8 cellular contexts compared by ENCODE assay signal in the genomic region with DNA sequence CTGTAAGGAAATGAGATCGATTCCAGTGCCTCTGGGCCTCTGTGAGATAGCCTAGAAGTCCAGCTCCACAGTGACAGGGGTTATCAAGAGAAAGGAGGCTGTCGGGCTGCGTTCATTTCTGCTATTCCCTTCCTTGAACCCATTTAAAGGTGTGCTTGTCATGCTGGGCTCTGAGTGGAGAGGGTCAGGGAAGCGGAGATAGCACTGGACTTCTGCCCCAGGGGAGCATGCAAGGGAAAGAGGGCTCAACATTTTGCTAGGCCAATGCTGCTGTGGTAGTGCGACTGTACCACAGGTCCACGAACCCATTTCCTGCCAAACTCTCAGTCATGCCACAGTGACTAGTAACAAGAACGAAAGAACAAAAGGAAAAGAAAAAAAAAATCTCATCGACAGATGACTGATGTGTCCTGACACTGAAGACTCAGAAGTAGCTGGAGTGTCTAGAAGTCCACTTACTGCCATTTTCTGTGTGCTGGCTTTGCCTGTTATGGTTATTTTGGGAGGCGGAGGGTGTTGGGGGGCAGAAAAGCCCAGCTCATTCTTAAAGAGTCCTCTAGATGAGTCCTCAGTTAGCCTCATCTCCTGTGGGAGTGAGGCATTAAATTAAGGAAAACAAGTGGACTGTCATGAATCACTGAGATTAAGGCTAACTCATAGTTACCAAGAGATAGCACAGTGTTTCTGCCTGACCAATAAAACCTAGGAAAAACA. TPM values are rescaled to one million over a fixed set of nuclear protein-coding genes. Genes with fewer than 3 reads are reported as not detected.
DNase-seq lines count a peak whose midpoint lies in the region; ATAC-seq and TF ChIP-seq lines count a peak whose summit lies in the region.

No MANE protein-coding gene starts in this region.

- TF ChIP-seq CTCF in cardiac muscle cell (IDR thresholded peaks at IDR 0.05; ENCODE audit: low read depth, low read length): no peak
- no peak for TF ChIP-seq CTCF in PC-3 (conservative IDR thresholded peaks at IDR 0.05; ENCODE audit: low read depth, low read length)
- no peak for TF ChIP-seq CTCF in progenitor cell of endocrine pancreas (IDR thresholded peaks at IDR 0.05; ENCODE audit: unreplicated experiment)

- no peaks in the 10 kb centered on the region for H3F3A ChIP-seq in PC-3 (ENCODE audit: low read length, unreplicated experiment)

- H3K36me3 ChIP-seq in cardiac muscle cell: no peaks in the 10 kb centered on the region
- H3K36me3 ChIP-seq in PC-3 (ENCODE audit: low read depth, low read length): 0 out of 2 replicates have a peak, but pooled peaks cover 2% of the 10 kb centered on the region

- H3K9me3 ChIP-seq in cardiac muscle cell (ENCODE audit: low read depth) (no peaks in the 10 kb centered on the region), PC-3 (ENCODE audit: low read length) (no peaks in the 10 kb centered on the region)

- CTCF ChIA-PET in PC-3 (lab: Charles Lee): no interaction called here

- DNase-seq in cardiac muscle cell (ENCODE audit: low read depth in 1 of 2, low spot score in 1 of 2) (peak in 1 of 2 donors; percentile 51), Right ventricle myocardium superior (no peak), PC-3 (peak; percentile 22), caudate nucleus (lab: John Stamatoyannopoulos, UW) (no peak), progenitor cell of endocrine pancreas (ENCODE audit: low spot score, unreplicated experiment) (no peak), DMS114 treated with DMSO at 0.1 percent for 48 hours (lab: John Stamatoyannopoulos, UW; ENCODE audit: unreplicated experiment) (no peak), NCI-H2227 treated with DMSO at 0.1 percent for 48 hours (lab: John Stamatoyannopoulos, UW) (no peak), medulla oblongata (ENCODE audit: extremely low spot score) (no peak)

- peaks cover 79% of the 10 kb centered on the region for H3K79me2 ChIP-seq in PC-3 (ENCODE audit: low read length)

- H3K9me2 ChIP-seq in PC-3 (replicated peaks; ENCODE audit: low read length): no peaks in the 10 kb centered on the region

- H3K27ac Mint-ChIP-seq in progenitor cell of endocrine pancreas: peak overlapping the region; percentile 7

- peaks cover 60% of the 10 kb centered on the region for H3K4me1 ChIP-seq in cardiac muscle cell (ENCODE audit: low read depth)
- peaks cover 30% of the 10 kb centered on the region for H3K4me1 ChIP-seq in PC-3 (ENCODE audit: insufficient read depth, low read length)

- H3K27me3 ChIP-seq in cardiac muscle cell (no peaks in the 10 kb centered on the region), PC-3 (ENCODE audit: low read length) (no peaks in the 10 kb centered on the region)

- ATAC-seq in Right ventricle myocardium superior (ENCODE audit: poor library complexity) (no peak), PC-3 (peak; percentile 54)

- no peak overlapping the region for H3K4me3 ChIP-seq in cardiac muscle cell
- H3K4me3 ChIP-seq in PC-3 (ENCODE audit: low read length): no peak overlapping the region

- POLR2A ChIA-PET in PC-3 (lab: Charles Lee; ENCODE audit: unreplicated experiment): no interaction called here

- H3K27ac ChIP-seq in cardiac muscle cell (peak overlapping the region; percentile 41), PC-3 (ENCODE audit: low read length) (no peak overlapping the region), caudate nucleus (ENCODE audit: low read depth, low read length) (peak overlapping the region; percentile 11)

- peaks cover 6% of the 10 kb centered on the region; the same call in 1 of the 2 replicates for H4K20me1 ChIP-seq in PC-3 (ENCODE audit: low read length)

- H3K9ac ChIP-seq in PC-3 (ENCODE audit: low read length): no peak overlapping the region

- no TSS peak for BruUV-seq in PC-3 (replicated peaks; lab: Mats Ljungman, UMichigan)

- peaks cover 1% of the 10 kb centered on the region for H3K36me3 Mint-ChIP-seq in progenitor cell of endocrine pancreas (ENCODE audit: insufficient read depth)

- intact Hi-C loops in Right ventricle myocardium superior (cut with DNase I) (no loop called here), PC-3 (cut with micrococcal nuclease) (no loop called here)

- H3K9me3 Mint-ChIP-seq in progenitor cell of endocrine pancreas (ENCODE audit: low read depth): peaks cover 3% of the 10 kb centered on the region

- peaks cover 46% of the 10 kb centered on the region for H3K4me1 Mint-ChIP-seq in progenitor cell of endocrine pancreas (ENCODE audit: low read depth)

- no peak overlapping the region for H2AFZ ChIP-seq in PC-3 (ENCODE audit: low read length)

- H3K4me2 ChIP-seq in PC-3 (ENCODE audit: low read length): 0 out of 2 replicates have a peak overlapping the region, but pooled peaks have one; percentile 19

- H3K27me3 Mint-ChIP-seq in progenitor cell of endocrine pancreas: peaks cover 7% of the 10 kb centered on the region

- H3K4me3 Mint-ChIP-seq in progenitor cell of endocrine pancreas (ENCODE audit: low read depth): no peak overlapping the region

RNA-seq across cellular contexts. Expression of a gene that starts 8.1 kb away (rescaled TPM):
- 25.1 and 26.8 TPM in 2 replicates for total RNA-seq in cardiac muscle cell
- polyA plus RNA-seq in cardiac muscle cell: 12.6 and 19.7 TPM in 2 replicates
- total RNA-seq in Right ventricle myocardium superior: 23.7 TPM
- 12.1 and 13.9 TPM in 2 replicates for total RNA-seq in PC-3 (2014; rRNA removed)
- 13.6 and 14.1 TPM in 2 replicates for total RNA-seq in progenitor cell of endocrine pancreas
